In genomic region chr7:92184294-92184693, GRCh38 we compare ENCODE assay signal across 11 cellular contexts. TPM values are rescaled to one million over a fixed set of nuclear protein-coding genes. Genes with fewer than 3 reads are reported as not detected.
"Had no signal": no experiment of that assay in that cellular context is flagged by ENCODE, and none has a peak within 500 bp of the region (broad histone marks: within the 10 kb centered on the region; RNA-seq: fewer than 3 reads in every experiment).

No MANE protein-coding gene starts in this region.

RNA-seq across cellular contexts. Expression of gene LRRD1, which starts 5.4 kb away (rescaled TPM):
- total RNA-seq: activated B cell treated with CpG ODN at 0.5 μM for 24 hours; activated CD4-positive, alpha-beta memory T cell treated with anti-CD3 and anti-CD28 coated beads for 36 hours; activated CD4-positive, alpha-beta memory T cell treated with anti-CD3 and anti-CD28 coated beads, Interleukin-2, amount 10 ng/mL, durations not matched to agents 7 days and 5 days; activated CD4-positive, alpha-beta T cell treated with anti-CD3 and anti-CD28 coated beads for 36 hours; activated CD4-positive, alpha-beta T cell treated with anti-CD3 and anti-CD28 coated beads, Interleukin-2, amount 10 ng/mL, durations not matched to agents 24 days and 14 days; activated CD4-positive, alpha-beta T cell treated with anti-CD3 and anti-CD28 coated beads, Interleukin-2, amount 10 ng/mL, durations not matched to agents 7 days and 5 days; activated CD8-positive, alpha-beta memory T cell treated with anti-CD3 and anti-CD28 coated beads for 36 hours; activated CD8-positive, alpha-beta memory T cell treated with anti-CD3 and anti-CD28 coated beads, Interleukin-2, amount 10 ng/mL, durations not matched to agents 7 days and 5 days; activated CD8-positive, alpha-beta T cell treated with anti-CD3 and anti-CD28 coated beads for 36 hours; T-helper 1 cell treated with Interleukin-12 subunit alpha and Interleukin-12 subunit beta and Interleukin-4 antibody, amounts not matched to agents 30 ng/mL and 1 ng/mL, for 36 hours; WTC11 had no signal
